Comparison of ENCODE assay signal across 8 cellular contexts in the genomic region with DNA sequence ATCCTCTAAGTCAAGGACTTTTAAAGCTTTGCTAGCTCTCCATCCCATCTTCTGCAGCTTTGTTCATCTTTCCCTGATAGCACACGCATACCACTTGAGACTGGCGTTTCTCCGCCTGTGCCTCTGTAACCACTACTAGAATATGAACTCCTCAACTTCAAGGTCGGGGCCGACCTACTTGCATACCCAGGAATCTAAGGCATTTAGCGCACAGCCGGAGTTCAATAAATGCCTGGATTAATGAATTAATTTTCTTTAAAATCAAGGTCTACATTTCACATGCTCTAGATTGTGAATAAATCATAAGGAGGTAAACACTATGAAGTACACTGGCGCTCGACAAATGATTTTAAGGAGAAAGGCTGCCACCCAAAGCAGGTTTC.
DNase-seq lines count a peak whose midpoint lies in the region; ATAC-seq, FAIRE-seq and TF ChIP-seq lines count a peak whose summit lies in the region.

No MANE protein-coding gene starts in this region.

- H3K4me1 Mint-ChIP-seq in activated T-cell treated with anti-CD3 and anti-CD28 coated beads, Interleukin-2, amount 50 U/mL, for 4 hours (ENCODE audit: low read depth), result peaks cover 14% of the 10 kb centered on the region
- peaks cover 14% of the 10 kb centered on the region for H3K4me1 Mint-ChIP-seq in activated naive CD8-positive, alpha-beta T cell treated with anti-CD3 and anti-CD28 coated beads, Interleukin-2, amount 50 U/mL, for 24 hours

- in situ Hi-C loops in HepG2 (cut with HindIII; ENCODE audit: extremely low pct_ligation_motif_present, low pct_unique_long_range_greater_than_20kb), result no loop called here
- in situ Hi-C loops in transverse colon (cut with MboI; ENCODE audit: low pct_ligation_motif_present in 1 of 4, low pct_unique_long_range_greater_than_20kb in 1 of 4, low sequenced_read_pairs in 3 of 4), result no loop called here

- H3K36me3 ChIP-seq in HepG2 (replicated peaks in 1 of 2; ENCODE audit: control insufficient read depth in 1 of 2, insufficient read depth in 2 of 2, low read length in 2 of 2), result no peaks in the 10 kb centered on the region
- no peaks in the 10 kb centered on the region for H3K36me3 ChIP-seq in transverse colon

- peak overlapping the region; percentile 78 for H3K4me3 Mint-ChIP-seq in activated T-cell treated with anti-CD3 and anti-CD28 coated beads, Interleukin-2, amount 50 U/mL, for 4 hours
- H3K4me3 Mint-ChIP-seq in activated naive CD8-positive, alpha-beta T cell treated with anti-CD3 and anti-CD28 coated beads, Interleukin-2, amount 50 U/mL, for 24 hours, result peak overlapping the region; percentile 69

- no peaks in the 10 kb centered on the region for H3K9me3 Mint-ChIP-seq in activated T-cell treated with anti-CD3 and anti-CD28 coated beads, Interleukin-2, amount 50 U/mL, for 4 hours
- no peaks in the 10 kb centered on the region for H3K9me3 Mint-ChIP-seq in activated naive CD8-positive, alpha-beta T cell treated with anti-CD3 and anti-CD28 coated beads, Interleukin-2, amount 50 U/mL, for 24 hours

- H3K4me1 ChIP-seq in HepG2 (ENCODE audit: insufficient read depth, low read length) (peaks cover 33% of the 10 kb centered on the region), transverse colon (peaks cover 0 to 10% (median 10%) of the 10 kb centered on the region in 4 donors)

- H3K27me3 ChIP-seq in HepG2 (ENCODE audit: control insufficient read depth in 1 of 2, insufficient read depth in 2 of 2, low read length in 2 of 2) (no peaks in the 10 kb centered on the region), transverse colon (no peaks in the 10 kb centered on the region)

- peak overlapping the region; percentile 58 for H3K27ac Mint-ChIP-seq in activated naive CD8-positive, alpha-beta T cell treated with anti-CD3 and anti-CD28 coated beads, Interleukin-2, amount 50 U/mL, for 24 hours

- peak overlapping the region; percentile 86 for H2AFZ ChIP-seq in HepG2 (ENCODE audit: low read length)

- no TSS peak for BruUV-seq in HepG2 (replicated peaks; lab: Mats Ljungman, UMichigan)

- TF ChIP-seq EP300 in HepG2 (IDR thresholded peaks at IDR 0.05; ENCODE audit: low read depth in 2 of 2, low read length in 2 of 2) (no peak), HepG2 (CRISPR knock-in tag; IDR thresholded peaks at IDR 0.05; ENCODE audit: borderline replicate concordance) (no peak), transverse colon (IDR thresholded peaks at IDR 0.05; ENCODE audit: low read depth) (no peak)

- TF ChIP-seq CTCF in HepG2 (CRISPR knock-in tag; IDR thresholded peaks at IDR 0.05), result no peak
- TF ChIP-seq CTCF in transverse colon (IDR thresholded peaks at IDR 0.05), result no peak

- no peak for ATAC-seq in activated T-cell treated with anti-CD3 and anti-CD28 coated beads, Interleukin-2, amount 50 U/mL, for 4 hours
- no peak for ATAC-seq in activated naive CD8-positive, alpha-beta T cell treated with anti-CD3 and anti-CD28 coated beads, Interleukin-2, amount 50 U/mL, for 24 hours
- ATAC-seq in HepG2 (no peak), GM19328 (IDR thresholded peaks at IDR 0.05; ENCODE audit: unreplicated experiment) (no peak)

- CTCF ChIA-PET in HepG2 (lab: Yijun Ruan, JAX; ENCODE audit: low intra/inter-chr PET ratio, low total read pairs), result interaction anchor here (0.7 kb wide), 1 partner anchor 9 kb away, joined by 3 read pairs; no protein-coding TSS in a partner anchor

- no peak for FAIRE-seq in HepG2 (lab: Jason Lieb, UNC)

- intact Hi-C loops in HepG2 (cut with micrococcal nuclease; ENCODE audit: unreplicated experiment), result loop anchor here (10.0 kb wide), 1 partner anchor 150 kb away; a partner anchor contains a TSS
- intact Hi-C loops in transverse colon (cut with DNase I; ENCODE audit: low total_unique reads), result no loop called here

- H3K4me2 ChIP-seq in HepG2 (ENCODE audit: low read depth, low read length), result peak overlapping the region; percentile 97

- H3K36me3 Mint-ChIP-seq in activated T-cell treated with anti-CD3 and anti-CD28 coated beads, Interleukin-2, amount 50 U/mL, for 4 hours (ENCODE audit: insufficient read depth), result no peaks in the 10 kb centered on the region
- no peaks in the 10 kb centered on the region for H3K36me3 Mint-ChIP-seq in activated naive CD8-positive, alpha-beta T cell treated with anti-CD3 and anti-CD28 coated beads, Interleukin-2, amount 50 U/mL, for 24 hours (ENCODE audit: low read depth)

- H4K20me1 ChIP-seq in HepG2 (ENCODE audit: insufficient read depth, low read length), result no peaks in the 10 kb centered on the region

- no peaks in the 10 kb centered on the region for H3K27me3 Mint-ChIP-seq in activated T-cell treated with anti-CD3 and anti-CD28 coated beads, Interleukin-2, amount 50 U/mL, for 4 hours (ENCODE audit: low read depth)
- peaks cover 4% of the 10 kb centered on the region for H3K27me3 Mint-ChIP-seq in activated naive CD8-positive, alpha-beta T cell treated with anti-CD3 and anti-CD28 coated beads, Interleukin-2, amount 50 U/mL, for 24 hours

- TF ChIP-seq RAD21 in HepG2 (CRISPR knock-in tag; IDR thresholded peaks at IDR 0.05), result no peak

- TF ChIP-seq POLR2A in HepG2 (IDR thresholded peaks at IDR 0.05; ENCODE audit: insufficient read depth in 1 of 2, low read depth in 2 of 2, low read length in 2 of 2) (no peak), transverse colon (IDR thresholded peaks at IDR 0.05) (no peak)

- peak overlapping the region; percentile 30; the same call in 1 of the 2 replicates for H3K9ac ChIP-seq in HepG2 (ENCODE audit: insufficient read depth, low read depth, low read length)

- no peaks in the 10 kb centered on the region for H3K79me2 ChIP-seq in HepG2 (ENCODE audit: insufficient read depth, low read length)

- H3K9me3 ChIP-seq in HepG2 (ENCODE audit: low read length) (no peaks in the 10 kb centered on the region), transverse colon (no peaks in the 10 kb centered on the region)

- DNase-seq in activated T-cell treated with anti-CD3 and anti-CD28 coated beads, Interleukin-2, amount 50 U/mL, for 4 hours, result no peak
- DNase-seq in activated T-cell treated with anti-CD3 and anti-CD28 coated beads, Interleukin-2, amount 50 U/mL, for 1 hour, result no peak
- no peak for DNase-seq in activated naive CD8-positive, alpha-beta T cell treated with anti-CD3 and anti-CD28 coated beads, Interleukin-2, amount 50 U/mL, for 24 hours
- no peak for DNase-seq in HepG2 (ENCODE audit: low spot score)
- no peak for DNase-seq in transverse colon
- no peak for DNase-seq in amniotic stem cell (lab: John Stamatoyannopoulos, UW)
- no peak for DNase-seq in NOMO-1 treated with dmso at 0.1 percent for 144 hours (lab: John Stamatoyannopoulos, UW; ENCODE audit: unreplicated experiment)

- 5% methylated on average over 9 of the region's 9 CpGs for WGBS in HepG2 (ENCODE audit: low lambda C conversion rate)
- WGBS in transverse colon (ENCODE audit: low coverage in 1 of 2), 2 donors, result 0 to 7% methylated on average over 7 to 9 of the region's 9 CpGs

- no peak overlapping the region for H3K27ac ChIP-seq in HepG2 (ENCODE audit: extremely low read length, insufficient read depth, low read length)
- H3K27ac ChIP-seq in transverse colon, result peak overlapping the region; percentile 61 to 77 (median 72)

- POLR2A ChIA-PET in HepG2 (lab: Yijun Ruan, JAX), result interaction anchor here (1.1 to 1.2 kb wide), 3 partner anchors 10 to 145 kb away, joined by 3 to 12 read pairs (median 8); a partner anchor contains a TSS

- H3K4me3 ChIP-seq in HepG2 (replicated peaks in 1 of 3; ENCODE audit: insufficient read depth in 1 of 3, low read depth in 2 of 3, low read length in 3 of 3), result peak overlapping the region; percentile 44 to 62 (median 55)
- H3K4me3 ChIP-seq in transverse colon, result peak overlapping the region; percentile 4 to 53 (median 33)

TF ChIP-seq in HepG2, 621 proteins besides CTCF, POLR2A, EP300 and RAD21 (continues in another document):
- TF ChIP-seq TEAD3 (CRISPR knock-in tag; optimal IDR thresholded peaks at IDR 0.05; ENCODE audit: borderline replicate concordance), result peak; percentile 14
- no peak for TF ChIP-seq FOXK1 (CRISPR knock-in tag; IDR thresholded peaks at IDR 0.05; ENCODE audit: borderline replicate concordance, low read depth)
- TF ChIP-seq, protein P1, sequence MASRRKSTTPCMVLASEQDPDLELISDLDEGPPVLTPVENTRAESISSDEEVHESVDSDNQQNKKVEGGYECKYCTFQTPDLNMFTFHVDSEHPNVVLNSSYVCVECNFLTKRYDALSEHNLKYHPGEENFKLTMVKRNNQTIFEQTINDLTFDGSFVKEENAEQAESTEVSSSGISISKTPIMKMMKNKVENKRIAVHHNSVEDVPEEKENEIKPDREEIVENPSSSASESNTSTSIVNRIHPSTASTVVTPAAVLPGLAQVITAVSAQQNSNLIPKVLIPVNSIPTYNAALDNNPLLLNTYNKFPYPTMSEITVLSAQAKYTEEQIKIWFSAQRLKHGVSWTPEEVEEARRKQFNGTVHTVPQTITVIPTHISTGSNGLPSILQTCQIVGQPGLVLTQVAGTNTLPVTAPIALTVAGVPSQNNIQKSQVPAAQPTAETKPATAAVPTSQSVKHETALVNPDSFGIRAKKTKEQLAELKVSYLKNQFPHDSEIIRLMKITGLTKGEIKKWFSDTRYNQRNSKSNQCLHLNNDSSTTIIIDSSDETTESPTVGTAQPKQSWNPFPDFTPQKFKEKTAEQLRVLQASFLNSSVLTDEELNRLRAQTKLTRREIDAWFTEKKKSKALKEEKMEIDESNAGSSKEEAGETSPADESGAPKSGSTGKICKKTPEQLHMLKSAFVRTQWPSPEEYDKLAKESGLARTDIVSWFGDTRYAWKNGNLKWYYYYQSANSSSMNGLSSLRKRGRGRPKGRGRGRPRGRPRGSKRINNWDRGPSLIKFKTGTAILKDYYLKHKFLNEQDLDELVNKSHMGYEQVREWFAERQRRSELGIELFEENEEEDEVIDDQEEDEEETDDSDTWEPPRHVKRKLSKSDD (CRISPR knock-in tag; IDR thresholded peaks at IDR 0.05; ENCODE audit: low read depth), result no peak
- no peak for TF ChIP-seq NAIF1 (CRISPR knock-in tag; IDR thresholded peaks at IDR 0.05; ENCODE audit: borderline replicate concordance)
- no peak for TF ChIP-seq ZNF552 (CRISPR knock-in tag; IDR thresholded peaks at IDR 0.05; ENCODE audit: borderline replicate concordance)
- no peak for TF ChIP-seq MLLT10 (CRISPR knock-in tag; IDR thresholded peaks at IDR 0.05)
- no peak for TF ChIP-seq JARID2 (CRISPR knock-in tag; IDR thresholded peaks at IDR 0.05; ENCODE audit: insufficient replicate concordance)
- no peak for TF ChIP-seq ZNF709 (CRISPR knock-in tag; IDR thresholded peaks at IDR 0.05)
- no peak for TF ChIP-seq ZNF451 (CRISPR knock-in tag; IDR thresholded peaks at IDR 0.05)
- TF ChIP-seq, protein P2, sequence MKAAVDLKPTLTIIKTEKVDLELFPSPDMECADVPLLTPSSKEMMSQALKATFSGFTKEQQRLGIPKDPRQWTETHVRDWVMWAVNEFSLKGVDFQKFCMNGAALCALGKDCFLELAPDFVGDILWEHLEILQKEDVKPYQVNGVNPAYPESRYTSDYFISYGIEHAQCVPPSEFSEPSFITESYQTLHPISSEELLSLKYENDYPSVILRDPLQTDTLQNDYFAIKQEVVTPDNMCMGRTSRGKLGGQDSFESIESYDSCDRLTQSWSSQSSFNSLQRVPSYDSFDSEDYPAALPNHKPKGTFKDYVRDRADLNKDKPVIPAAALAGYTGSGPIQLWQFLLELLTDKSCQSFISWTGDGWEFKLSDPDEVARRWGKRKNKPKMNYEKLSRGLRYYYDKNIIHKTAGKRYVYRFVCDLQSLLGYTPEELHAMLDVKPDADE (CRISPR knock-in tag; IDR thresholded peaks at IDR 0.05), result no peak
